Comparison of ENCODE assay signal across 15 cellular contexts in the genomic region with DNA sequence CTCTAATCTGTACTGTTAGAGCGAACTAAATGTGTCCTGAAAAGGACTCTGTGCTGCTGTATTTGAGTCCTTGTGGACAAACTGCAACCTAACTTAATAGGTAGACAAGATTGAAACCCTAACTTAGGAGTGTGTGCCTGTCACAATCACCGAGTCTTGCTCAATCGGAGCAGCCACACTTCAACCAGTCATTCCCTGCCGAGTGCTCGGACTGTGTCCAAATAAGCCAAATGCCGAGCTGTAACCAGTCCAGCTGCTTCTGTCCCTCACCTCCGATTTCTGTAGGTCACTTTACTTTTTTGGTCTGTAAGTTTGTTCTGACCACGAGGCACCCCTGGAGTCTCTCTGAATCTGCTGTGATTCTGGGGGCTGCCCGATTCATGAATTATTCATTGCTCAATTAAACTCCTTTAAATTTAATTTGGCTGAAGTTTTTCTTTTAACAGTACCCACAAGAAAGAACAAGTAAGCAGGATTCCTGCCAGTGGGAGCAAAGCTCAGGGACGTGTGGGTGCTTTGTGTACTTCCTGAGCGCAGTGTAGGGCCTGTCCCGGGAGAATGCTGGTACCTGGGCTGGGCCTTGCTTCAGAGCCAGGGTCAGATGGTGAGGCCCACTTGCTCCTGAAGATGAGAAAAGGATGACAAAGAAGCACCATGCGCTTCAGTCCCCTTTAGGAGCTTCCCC.
DNase-seq lines count a peak whose midpoint lies in the region; ATAC-seq and TF ChIP-seq lines count a peak whose summit lies in the region.
"Had no signal": no experiment of that assay in that cellular context is flagged by ENCODE, and none has a peak within 500 bp of the region (broad histone marks: within the 10 kb centered on the region; RNA-seq: fewer than 3 reads in every experiment).

No MANE protein-coding gene starts in this region.

- TF ChIP-seq CTCF in epithelial cell of esophagus (IDR thresholded peaks at IDR 0.05; ENCODE audit: insufficient read depth, low read depth, low read length, missing control alignments), result no peak
- no peak for TF ChIP-seq CTCF in lung (IDR thresholded peaks at IDR 0.05; ENCODE audit: control extremely low read depth, extremely low read depth)
- peak in 2 of 6 experiments; percentile 17 to 18 for TF ChIP-seq CTCF in upper lobe of left lung (IDR thresholded peaks at IDR 0.05)
- TF ChIP-seq CTCF in endodermal cell (conservative IDR thresholded peaks at IDR 0.05), result no peak

- no peak for TF ChIP-seq POLR2A in upper lobe of left lung (IDR thresholded peaks at IDR 0.05)

- H3K27me3 ChIP-seq in lung (ENCODE audit: control insufficient read depth, insufficient read depth) (no peaks in the 10 kb centered on the region), upper lobe of left lung (no peaks in the 10 kb centered on the region), endodermal cell (ENCODE audit: control insufficient read depth, insufficient read depth, low read length, poor library complexity, severe bottlenecking) (no peaks in the 10 kb centered on the region)

- H3K9ac ChIP-seq in endodermal cell (ENCODE audit: extremely low read depth, low read length, poor library complexity, severe bottlenecking), result no peak overlapping the region

- no peaks in the 10 kb centered on the region for H3K9me3 Mint-ChIP-seq in endodermal cell
- H3K9me3 Mint-ChIP-seq: activated naive CD4-positive, alpha-beta T cell treated with anti-CD3 and anti-CD28 coated beads, Interleukin-2, amount 10 ng/mL, durations not matched to agents 7 days and 5 days; neural crest cell had no signal

- TF ChIP-seq EP300 in upper lobe of left lung (IDR thresholded peaks at IDR 0.05), result no peak

- no peak overlapping the region for H3K27ac Mint-ChIP-seq in endodermal cell
- H3K27ac Mint-ChIP-seq: activated naive CD4-positive, alpha-beta T cell treated with anti-CD3 and anti-CD28 coated beads, Interleukin-2, amount 10 ng/mL, durations not matched to agents 7 days and 5 days had no signal

- H3K9me3 ChIP-seq in lung (ENCODE audit: control insufficient read depth in 2 of 2, insufficient read depth in 1 of 2, low read length in 1 of 2) (no peaks in the 10 kb centered on the region), upper lobe of left lung (no peaks in the 10 kb centered on the region), endodermal cell (ENCODE audit: control insufficient read depth, low read length) (no peaks in the 10 kb centered on the region)

- H3K36me3 Mint-ChIP-seq in endodermal cell (ENCODE audit: low read depth), result no peaks in the 10 kb centered on the region
- H3K36me3 Mint-ChIP-seq: activated naive CD4-positive, alpha-beta T cell treated with anti-CD3 and anti-CD28 coated beads, Interleukin-2, amount 10 ng/mL, durations not matched to agents 7 days and 5 days had no signal

- no peak overlapping the region for H3K4me3 Mint-ChIP-seq in endodermal cell
- H3K4me3 Mint-ChIP-seq: activated naive CD4-positive, alpha-beta T cell treated with anti-CD3 and anti-CD28 coated beads, Interleukin-2, amount 10 ng/mL, durations not matched to agents 7 days and 5 days; neural crest cell had no signal

- no peaks in the 10 kb centered on the region for H3K36me3 ChIP-seq in lung (ENCODE audit: control insufficient read depth in 2 of 2, insufficient read depth in 2 of 2, low read length in 2 of 2)
- H3K36me3 ChIP-seq in upper lobe of left lung, result no peaks in the 10 kb centered on the region
- H3K36me3 ChIP-seq in endodermal cell (ENCODE audit: control insufficient read depth, insufficient read depth, low read length), result no peaks in the 10 kb centered on the region

- H3K27ac ChIP-seq in lung (ENCODE audit: low read depth in 1 of 2, low read length in 1 of 2), result no peak overlapping the region
- H3K27ac ChIP-seq in upper lobe of left lung, result peak overlapping the region in 1 of 4 donors; percentile 36
- H3K27ac ChIP-seq in endodermal cell (ENCODE audit: low read depth, low read length), result no peak overlapping the region

- no peaks in the 10 kb centered on the region for H3K27me3 Mint-ChIP-seq in endodermal cell (ENCODE audit: insufficient read depth)

- H3K4me3 ChIP-seq in epithelial cell of esophagus (ENCODE audit: low read length), result no peak overlapping the region
- H3K4me3 ChIP-seq in lung, result no peak overlapping the region
- H3K4me3 ChIP-seq in upper lobe of left lung, result peak overlapping the region in 1 of 4 donors; percentile 6
- H3K4me3 ChIP-seq in endodermal cell (ENCODE audit: low read length), result no peak overlapping the region

- 65 to 75% methylated on average over 13 of the region's 13 CpGs for WGBS in lung, 2 donors
- 57 to 58% methylated on average over 13 of the region's 13 CpGs for WGBS in upper lobe of left lung, 2 donors
- WGBS in endodermal cell (ENCODE audit: insufficient coverage in 1 of 2, insufficient read length in 1 of 2), 2 experiments, result 90 to 91% methylated on average over 12 to 13 of the region's 13 CpGs

- ATAC-seq in lung (ENCODE audit: insufficient read depth, low FRiP score) (peak; percentile 74), upper lobe of left lung (ENCODE audit: low FRiP score in 2 of 2) (peak; percentile 55 to 74), GM21717 (IDR thresholded peaks at IDR 0.05; ENCODE audit: unreplicated experiment) (no peak)

- peak; percentile 24 for DNase-seq in activated CD8-positive, alpha-beta memory T cell treated with anti-CD3 and anti-CD28 coated beads for 24 hours
- no peak for DNase-seq in activated CD8-positive, alpha-beta memory T cell treated with anti-CD3 and anti-CD28 coated beads, Interleukin-2, amount 50 U/mL, for 48 hours
- DNase-seq in epithelial cell of esophagus (ENCODE audit: low read depth) (peak; percentile 37), lung (ENCODE audit: low spot score) (peak; percentile 83), upper lobe of left lung (peak in 1 of 2 donors; percentile 85), NCI-H2171 treated with DMSO at 0.1 percent for 48 hours (lab: John Stamatoyannopoulos, UW) (no peak), endodermal cell (no peak)
- DNase-seq: ACHN; activated naive CD4-positive, alpha-beta T cell treated with anti-CD3 and anti-CD28 coated beads, Interleukin-2, amount 10 ng/mL, durations not matched to agents 7 days and 5 days; COR-L47; NCI-H146; NCI-H524; stimulated activated CD4-positive, alpha-beta T cell treated with anti-CD3 and anti-CD28 coated beads, Interleukin-12 subunit alpha, Interleukin-12 subunit beta, amount 100 ng/mL, for 4 hours had no signal

- H3K4me1 ChIP-seq in lung (ENCODE audit: control insufficient read depth in 2 of 2, insufficient read depth in 2 of 2, low read length in 2 of 2), result no peaks in the 10 kb centered on the region
- H3K4me1 ChIP-seq in upper lobe of left lung, result peaks cover 0 to 11% (median 5%) of the 10 kb centered on the region in 4 donors
- H3K4me1 ChIP-seq in endodermal cell (ENCODE audit: control insufficient read depth, insufficient read depth, low read length), result no peaks in the 10 kb centered on the region

- no peaks in the 10 kb centered on the region for H3K4me1 Mint-ChIP-seq in endodermal cell
- H3K4me1 Mint-ChIP-seq: activated naive CD4-positive, alpha-beta T cell treated with anti-CD3 and anti-CD28 coated beads, Interleukin-2, amount 10 ng/mL, durations not matched to agents 7 days and 5 days; neural crest cell had no signal

Comparison
In these comparisons a context has a peak if more than half of its experiments do, and no peak if none do; other contexts are left out.
1. DNase-seq: peak in activated CD8-positive, alpha-beta memory T cell treated with anti-CD3 and anti-CD28 coated beads for 24 hours (single experiment), epithelial cell of esophagus (single experiment) and lung (single experiment); none in activated CD8-positive, alpha-beta memory T cell treated with anti-CD3 and anti-CD28 coated beads, Interleukin-2, amount 50 U/mL, for 48 hours (single experiment), NCI-H2171 treated with DMSO at 0.1 percent for 48 hours (single experiment) and endodermal cell (single experiment).